Comparison of ENCODE assay signal across 26 cellular contexts in genomic region chr5:92421937-92422336, GRCh38.
A peak's percentile ranks its signal among the peaks of the same experiment; 100 is the strongest.
DNase-seq lines count a peak whose midpoint lies in the region; ATAC-seq, FAIRE-seq and TF ChIP-seq lines count a peak whose summit lies in the region.
"Had no signal": no experiment of that assay in that cellular context is flagged by ENCODE, and none has a peak within 500 bp of the region (broad histone marks: within the 10 kb centered on the region; RNA-seq: fewer than 3 reads in every experiment).

No MANE protein-coding gene starts in this region.

- DNase-seq in NCI-H748 (lab: John Stamatoyannopoulos, UW; ENCODE audit: unreplicated experiment): peak; percentile 23
- DNase-seq in NCI-H748 treated with DMSO at 0.1 percent for 48 hours (lab: John Stamatoyannopoulos, UW): no peak
- DNase-seq in NAMALWA (ENCODE audit: low spot score): peak; percentile 4
- DNase-seq in skeletal muscle cell (ENCODE audit: low read depth): peak; percentile 0
- no peak for DNase-seq in NCI-H128 (lab: John Stamatoyannopoulos, UW; ENCODE audit: unreplicated experiment)
- DNase-seq in upper lobe of right lung: no peak
- no peak for DNase-seq in transverse colon
- DNase-seq: activated naive CD4-positive, alpha-beta T cell treated with anti-CD3 and anti-CD28 coated beads, Interleukin-2, amount 50 U/mL, for 16 hours; anterior cingulate cortex; C1 segment of cervical spinal cord; Caco-2; effector CD4-positive, alpha-beta T cell; erythroblast; foreskin melanocyte; HCEC 1CT; MG63; naive thymus-derived CD4-positive, alpha-beta T cell; NCI-H226; SHP77 treated with DMSO at 0.1 percent for 48 hours had no signal

- ATAC-seq in upper lobe of right lung: no peak
- ATAC-seq: left lobe of liver; naive thymus-derived CD4-positive, alpha-beta T cell; stimulated activated effector memory CD8-positive, alpha-beta T cell treated with anti-CD3 and anti-CD28 coated beads, Interleukin-12 subunit alpha, Interleukin-12 subunit beta, amount 100 ng/mL, for 72 hours; WTC11 had no signal

- H3K9me3 ChIP-seq in upper lobe of right lung: no peaks in the 10 kb centered on the region
- H3K9me3 ChIP-seq in transverse colon: no peaks in the 10 kb centered on the region
- H3K9me3 ChIP-seq: suprapubic skin had no signal

- intact Hi-C loops in upper lobe of right lung (cut with DNase I) (no loop called here), transverse colon (cut with DNase I; ENCODE audit: low total_unique reads) (no loop called here)

- FAIRE-seq in colon (lab: Jason Lieb, UNC): peak; percentile 49
- FAIRE-seq: GM12892, urothelium cell line had no signal

- H3K36me3 ChIP-seq in upper lobe of right lung (no peaks in the 10 kb centered on the region), transverse colon (no peaks in the 10 kb centered on the region)
- H3K36me3 ChIP-seq: MG63, suprapubic skin had no signal

- TF ChIP-seq EP300 in transverse colon (IDR thresholded peaks at IDR 0.05; ENCODE audit: low read depth): no peak

- H3K27me3 ChIP-seq in upper lobe of right lung (no peaks in the 10 kb centered on the region), transverse colon (no peaks in the 10 kb centered on the region)
- H3K27me3 ChIP-seq: MG63, suprapubic skin had no signal

- TF ChIP-seq CTCF in upper lobe of right lung (IDR thresholded peaks at IDR 0.05): no peak
- TF ChIP-seq CTCF in transverse colon (IDR thresholded peaks at IDR 0.05): no peak

- H3K4me3 ChIP-seq in skeletal muscle cell (ENCODE audit: low read depth, low read length) (no peak overlapping the region), upper lobe of right lung (no peak overlapping the region), transverse colon (no peak overlapping the region)
- H3K4me3 ChIP-seq: MG63, suprapubic skin had no signal

- TF ChIP-seq POLR2A in transverse colon (IDR thresholded peaks at IDR 0.05): no peak

- H3K4me1 ChIP-seq in upper lobe of right lung (no peaks in the 10 kb centered on the region), transverse colon (no peaks in the 10 kb centered on the region)
- H3K4me1 ChIP-seq: Caco-2, suprapubic skin had no signal

- in situ Hi-C loops in transverse colon (cut with MboI; ENCODE audit: low pct_ligation_motif_present in 1 of 4, low pct_unique_long_range_greater_than_20kb in 1 of 4, low sequenced_read_pairs in 3 of 4): no loop called here

- no peak overlapping the region for H3K27ac ChIP-seq in upper lobe of right lung
- no peak overlapping the region for H3K27ac ChIP-seq in transverse colon
- H3K27ac ChIP-seq: suprapubic skin had no signal

- 57 to 62% methylated on average over 1 of the region's 1 CpG for WGBS in transverse colon (ENCODE audit: low coverage in 1 of 2), 2 donors

Comparison
In these comparisons a context has a peak if more than half of its experiments do, and no peak if none do; other contexts are left out.
1. DNase-seq: peak in NCI-H748 (single experiment), NAMALWA (single experiment) and skeletal muscle cell (single experiment); none in NCI-H748 treated with DMSO at 0.1 percent for 48 hours (single experiment), NCI-H128 (single experiment), upper lobe of right lung (single experiment) and transverse colon (single experiment).